In genomic region chr2:101900375-101900774, GRCh38 we compare ENCODE assay signal across 9 cellular contexts.
DNase-seq lines count a peak whose midpoint lies in the region; ATAC-seq, FAIRE-seq and TF ChIP-seq lines count a peak whose summit lies in the region.
"Had no signal": no experiment of that assay in that cellular context is flagged by ENCODE, and none has a peak within 500 bp of the region (broad histone marks: within the 10 kb centered on the region; RNA-seq: fewer than 3 reads in every experiment).

No MANE protein-coding gene starts in this region.

- H3K36me3 Mint-ChIP-seq in activated CD4-positive, alpha-beta T cell treated with anti-CD3 and anti-CD28 coated beads, Interleukin-2, amount 10 ng/mL, durations not matched to agents 24 days and 14 days (ENCODE audit: low read depth) = peaks cover 22% of the 10 kb centered on the region
- H3K36me3 Mint-ChIP-seq in activated naive CD4-positive, alpha-beta T cell treated with anti-CD3 and anti-CD28 coated beads, Interleukin-2, amount 50 U/mL, for 24 hours = peaks cover 2% of the 10 kb centered on the region
- peaks cover 7% of the 10 kb centered on the region for H3K36me3 Mint-ChIP-seq in stimulated activated effector memory CD8-positive, alpha-beta T cell treated with anti-CD3 and anti-CD28 coated beads, Interleukin-12 subunit alpha, Interleukin-12 subunit beta, amount 100 ng/mL, for 72 hours

- peaks cover 10% of the 10 kb centered on the region for H3K4me1 Mint-ChIP-seq in activated CD4-positive, alpha-beta T cell treated with anti-CD3 and anti-CD28 coated beads, Interleukin-2, amount 10 ng/mL, durations not matched to agents 24 days and 14 days
- H3K4me1 Mint-ChIP-seq in activated naive CD4-positive, alpha-beta T cell treated with anti-CD3 and anti-CD28 coated beads, Interleukin-2, amount 50 U/mL, for 24 hours = peaks cover 9% of the 10 kb centered on the region
- H3K4me1 Mint-ChIP-seq in stimulated activated effector memory CD8-positive, alpha-beta T cell treated with anti-CD3 and anti-CD28 coated beads, Interleukin-12 subunit alpha, Interleukin-12 subunit beta, amount 100 ng/mL, for 72 hours = peaks cover 14% of the 10 kb centered on the region

- H3K27me3 Mint-ChIP-seq in activated CD4-positive, alpha-beta T cell treated with anti-CD3 and anti-CD28 coated beads, Interleukin-2, amount 10 ng/mL, durations not matched to agents 24 days and 14 days = no peaks in the 10 kb centered on the region
- no peaks in the 10 kb centered on the region for H3K27me3 Mint-ChIP-seq in activated naive CD4-positive, alpha-beta T cell treated with anti-CD3 and anti-CD28 coated beads, Interleukin-2, amount 50 U/mL, for 24 hours

- no peak for FAIRE-seq in D721Med (lab: Jason Lieb, UNC)

- ATAC-seq in HG03025 (IDR thresholded peaks at IDR 0.05; ENCODE audit: low FRiP score, unreplicated experiment) = peak; percentile 88
- ATAC-seq in stimulated activated effector memory CD8-positive, alpha-beta T cell treated with anti-CD3 and anti-CD28 coated beads, Interleukin-12 subunit alpha, Interleukin-12 subunit beta, amount 100 ng/mL, for 72 hours = peak; percentile 92

- DNase-seq in activated CD4-positive, alpha-beta T cell treated with anti-CD3 and anti-CD28 coated beads, Interleukin-2, amount 10 ng/mL, durations not matched to agents 24 days and 14 days = peak; percentile 63
- DNase-seq in activated CD4-positive, alpha-beta T cell treated with anti-CD3 and anti-CD28 coated beads, Interleukin-2, amount 50 U/mL, for 4 hours = no peak
- DNase-seq in stimulated activated effector memory CD8-positive, alpha-beta T cell treated with anti-CD3 and anti-CD28 coated beads, Interleukin-12 subunit alpha, Interleukin-12 subunit beta, amount 100 ng/mL, for 72 hours (ENCODE audit: low spot score in 2 of 2) = peak in 1 of 2 donors; percentile 59
- DNase-seq in AML-193 (lab: John Stamatoyannopoulos, UW) (no peak), HUDEP-2 (lab: John Stamatoyannopoulos, UW; ENCODE audit: unreplicated experiment in 76 of 76) (no peak), D721Med (ENCODE audit: insufficient read length, low spot score) (no peak)
- DNase-seq: NCI-H524 had no signal

- intact Hi-C loops in activated CD4-positive, alpha-beta T cell treated with anti-CD3 and anti-CD28 coated beads, Interleukin-2, amount 10 ng/mL, durations not matched to agents 24 days and 14 days (cut with micrococcal nuclease) = loop anchor here (1.0 to 10.0 kb wide), 3 partner anchors 99 to 342 kb away; no protein-coding TSS in a partner anchor

- peak overlapping the region; percentile 60 for H3K27ac Mint-ChIP-seq in activated CD4-positive, alpha-beta T cell treated with anti-CD3 and anti-CD28 coated beads, Interleukin-2, amount 10 ng/mL, durations not matched to agents 24 days and 14 days
- H3K27ac Mint-ChIP-seq in activated naive CD4-positive, alpha-beta T cell treated with anti-CD3 and anti-CD28 coated beads, Interleukin-2, amount 50 U/mL, for 24 hours = peak overlapping the region; percentile 82
- H3K27ac Mint-ChIP-seq in stimulated activated effector memory CD8-positive, alpha-beta T cell treated with anti-CD3 and anti-CD28 coated beads, Interleukin-12 subunit alpha, Interleukin-12 subunit beta, amount 100 ng/mL, for 72 hours = peak overlapping the region; percentile 34

- no peak for TF ChIP-seq CTCF in D721Med (IDR thresholded peaks at IDR 0.05; ENCODE audit: insufficient read depth, missing control alignments)

- H3K4me3 Mint-ChIP-seq in activated CD4-positive, alpha-beta T cell treated with anti-CD3 and anti-CD28 coated beads, Interleukin-2, amount 10 ng/mL, durations not matched to agents 24 days and 14 days = no peak overlapping the region
- no peak overlapping the region for H3K4me3 Mint-ChIP-seq in activated naive CD4-positive, alpha-beta T cell treated with anti-CD3 and anti-CD28 coated beads, Interleukin-2, amount 50 U/mL, for 24 hours
- peak overlapping the region; percentile 24 for H3K4me3 Mint-ChIP-seq in stimulated activated effector memory CD8-positive, alpha-beta T cell treated with anti-CD3 and anti-CD28 coated beads, Interleukin-12 subunit alpha, Interleukin-12 subunit beta, amount 100 ng/mL, for 72 hours

- peaks cover 41% of the 10 kb centered on the region for H3K9me3 Mint-ChIP-seq in activated CD4-positive, alpha-beta T cell treated with anti-CD3 and anti-CD28 coated beads, Interleukin-2, amount 10 ng/mL, durations not matched to agents 24 days and 14 days
- no peaks in the 10 kb centered on the region for H3K9me3 Mint-ChIP-seq in activated naive CD4-positive, alpha-beta T cell treated with anti-CD3 and anti-CD28 coated beads, Interleukin-2, amount 50 U/mL, for 24 hours
- no peaks in the 10 kb centered on the region for H3K9me3 Mint-ChIP-seq in stimulated activated effector memory CD8-positive, alpha-beta T cell treated with anti-CD3 and anti-CD28 coated beads, Interleukin-12 subunit alpha, Interleukin-12 subunit beta, amount 100 ng/mL, for 72 hours
